In genomic region chr3:139534992-139535879, GRCh38 we compare ENCODE assay signal across 10 cellular contexts. TPM values are rescaled to one million over a fixed set of nuclear protein-coding genes. Genes with fewer than 3 reads are reported as not detected.
DNase-seq lines count a peak whose midpoint lies in the region; ATAC-seq and TF ChIP-seq lines count a peak whose summit lies in the region.
"Had no signal": no experiment of that assay in that cellular context is flagged by ENCODE, and none has a peak within 500 bp of the region (broad histone marks: within the 10 kb centered on the region; RNA-seq: fewer than 3 reads in every experiment).

No MANE protein-coding gene starts in this region.

- H3K4me1 Mint-ChIP-seq in activated CD4-positive, alpha-beta T cell treated with anti-CD3 and anti-CD28 coated beads, Interleukin-2, amount 10 ng/mL, durations not matched to agents 24 days and 14 days = peaks cover 5% of the 10 kb centered on the region

- no peak overlapping the region for H4K8ac ChIP-seq in mesenchymal stem cell (ENCODE audit: low read length)

- H3K79me1 ChIP-seq in mesenchymal stem cell (replicated peaks; ENCODE audit: low read length, poor library complexity, severe bottlenecking) = no peaks in the 10 kb centered on the region

- no peak overlapping the region for H2BK12ac ChIP-seq in mesenchymal stem cell (ENCODE audit: low read length in 2 of 2)

- no peak overlapping the region for H3K4me3 Mint-ChIP-seq in activated CD4-positive, alpha-beta T cell treated with anti-CD3 and anti-CD28 coated beads, Interleukin-2, amount 10 ng/mL, durations not matched to agents 24 days and 14 days

- no peak overlapping the region for H2AFZ ChIP-seq in mesenchymal stem cell (ENCODE audit: low read depth, low read length)

- H3K9me3 ChIP-seq in mesenchymal stem cell (ENCODE audit: control insufficient read depth, low read length) (no peaks in the 10 kb centered on the region), uterus (no peaks in the 10 kb centered on the region)

- no peak overlapping the region for H3K27ac ChIP-seq in mesenchymal stem cell (ENCODE audit: low read length, poor library complexity, severe bottlenecking)
- H3K27ac ChIP-seq in uterus = peak overlapping the region; percentile 91 to 92
- H3K27ac ChIP-seq: 22Rv1 had no signal

- intact Hi-C loops in uterus (cut with DNase I; ENCODE audit: low total_unique reads) = no loop called here
- intact Hi-C loops in activated CD4-positive, alpha-beta T cell treated with anti-CD3 and anti-CD28 coated beads, Interleukin-2, amount 10 ng/mL, durations not matched to agents 24 days and 14 days (cut with micrococcal nuclease) = no loop called here

- H3K9ac ChIP-seq in mesenchymal stem cell (ENCODE audit: low read length) = no peak overlapping the region

- H3K36me3 Mint-ChIP-seq in activated CD4-positive, alpha-beta T cell treated with anti-CD3 and anti-CD28 coated beads, Interleukin-2, amount 10 ng/mL, durations not matched to agents 24 days and 14 days (ENCODE audit: low read depth) = no peaks in the 10 kb centered on the region

- ATAC-seq in GM18498 (IDR thresholded peaks at IDR 0.05; ENCODE audit: unreplicated experiment) = no peak

- DNase-seq in NCI-H1417 (lab: John Stamatoyannopoulos, UW) (peak in 2 of 3 experiments; percentile 43 to 58), NCI-H1417 treated with DMSO at 0.1 percent for 48 hours (lab: John Stamatoyannopoulos, UW) (no peak), dermis microvascular lymphatic vessel endothelial cell (ENCODE audit: low read depth in 2 of 2) (peak; percentile 70 to 80), mesenchymal stem cell (peak; percentile 19), uterus (peak; percentile 83), Kasumi-1 (lab: John Stamatoyannopoulos, UW) (no peak)
- no peak for DNase-seq in activated CD4-positive, alpha-beta T cell treated with anti-CD3 and anti-CD28 coated beads, Interleukin-2, amount 10 ng/mL, durations not matched to agents 24 days and 14 days

- H2BK15ac ChIP-seq in mesenchymal stem cell (ENCODE audit: low read depth, poor library complexity, severe bottlenecking) = no peak overlapping the region

- no peak overlapping the region for H3K4ac ChIP-seq in mesenchymal stem cell (ENCODE audit: low read depth in 1 of 2, low read length in 2 of 2)

- no peak overlapping the region for H3K18ac ChIP-seq in mesenchymal stem cell (ENCODE audit: low read depth in 1 of 2, low read length in 2 of 2)

- H3K27me3 Mint-ChIP-seq in activated CD4-positive, alpha-beta T cell treated with anti-CD3 and anti-CD28 coated beads, Interleukin-2, amount 10 ng/mL, durations not matched to agents 24 days and 14 days = peaks cover 25% of the 10 kb centered on the region

- H3K4me2 ChIP-seq in mesenchymal stem cell (ENCODE audit: low read length, poor library complexity, severe bottlenecking) = no peak overlapping the region

- no peak overlapping the region for H2BK120ac ChIP-seq in mesenchymal stem cell (ENCODE audit: low read depth, low read length)

- H2AK5ac ChIP-seq in mesenchymal stem cell (ENCODE audit: low read length, severe bottlenecking) = no peak overlapping the region

- no peak overlapping the region for H3K4me3 ChIP-seq in mesenchymal stem cell (ENCODE audit: insufficient read depth in 1 of 2, low read depth in 1 of 2, low read length in 2 of 2)
- H3K4me3 ChIP-seq in uterus = no peak overlapping the region

- H3K4me1 ChIP-seq in mesenchymal stem cell (ENCODE audit: control insufficient read depth, insufficient read depth, low read depth, low read length) (peaks cover 14% of the 10 kb centered on the region), uterus (peaks cover 12 to 24% of the 10 kb centered on the region in 2 donors)

- no peak overlapping the region for H3K23ac ChIP-seq in mesenchymal stem cell (ENCODE audit: low read length in 2 of 2)

- H3K36me3 ChIP-seq in mesenchymal stem cell (ENCODE audit: control insufficient read depth in 1 of 2, insufficient read depth in 2 of 2, low read depth in 1 of 2, low read length in 2 of 2) (no peaks in the 10 kb centered on the region), uterus (no peaks in the 10 kb centered on the region)

- 55% methylated on average over 10 of the region's 12 CpGs for WGBS in mesenchymal stem cell

- H3K14ac ChIP-seq in mesenchymal stem cell (ENCODE audit: low read length in 2 of 2) = no peak overlapping the region

- no peak overlapping the region for H3K27ac Mint-ChIP-seq in activated CD4-positive, alpha-beta T cell treated with anti-CD3 and anti-CD28 coated beads, Interleukin-2, amount 10 ng/mL, durations not matched to agents 24 days and 14 days

- peaks cover 13 to 21% of the 10 kb centered on the region in 2 experiments for H3K27me3 ChIP-seq in mesenchymal stem cell (ENCODE audit: control insufficient read depth in 1 of 2, insufficient read depth in 1 of 2, low read length in 2 of 2)
- no peaks in the 10 kb centered on the region for H3K27me3 ChIP-seq in uterus

- TF ChIP-seq CTCF in uterus (IDR thresholded peaks at IDR 0.05) = no peak

- TF ChIP-seq POLR2A in uterus (IDR thresholded peaks at IDR 0.05) = no peak

- no peak overlapping the region for H2BK5ac ChIP-seq in mesenchymal stem cell (ENCODE audit: low read depth, low read length, poor library complexity, severe bottlenecking)

- H3K9me3 Mint-ChIP-seq in activated CD4-positive, alpha-beta T cell treated with anti-CD3 and anti-CD28 coated beads, Interleukin-2, amount 10 ng/mL, durations not matched to agents 24 days and 14 days = no peaks in the 10 kb centered on the region

- H4K91ac ChIP-seq in mesenchymal stem cell (ENCODE audit: low read length) = no peak overlapping the region

RNA-seq across cellular contexts. Expression of gene RBP1, which starts 4.3 kb away (rescaled TPM):
- total RNA-seq in dermis microvascular lymphatic vessel endothelial cell (41.8 and 262 TPM in 2 replicates), uterus (100 to 1,000 TPM in 1 of 4 donors, 10 to 100 TPM in 3; 14.9 to 119 (median 37.0) TPM)
- 4.0 TPM for polyA plus RNA-seq in mesenchymal stem cell (2013, experiment 1 of 2)
- 4.3 TPM for polyA plus RNA-seq in mesenchymal stem cell (2013, experiment 2 of 2)
- total RNA-seq in activated CD4-positive, alpha-beta T cell treated with anti-CD3 and anti-CD28 coated beads, Interleukin-2, amount 10 ng/mL, durations not matched to agents 24 days and 14 days = not detected in 2 replicates

RNA-seq across cellular contexts. Expression of gene RBP2, which starts 58.9 kb away (rescaled TPM):
- total RNA-seq in dermis microvascular lymphatic vessel endothelial cell (not detected in 2 replicates), uterus (not detected)
- polyA plus RNA-seq in mesenchymal stem cell (2013, experiment 1 of 2) = not detected
- polyA plus RNA-seq in mesenchymal stem cell (2013, experiment 2 of 2) = not detected
- total RNA-seq in activated CD4-positive, alpha-beta T cell treated with anti-CD3 and anti-CD28 coated beads, Interleukin-2, amount 10 ng/mL, durations not matched to agents 24 days and 14 days = not detected in 2 replicates
- total RNA-seq: subcutaneous adipose tissue had no signal

Comparison
In these comparisons a context has a peak if more than half of its experiments do, and no peak if none do; other contexts are left out.
1. DNase-seq: peak in NCI-H1417 (2 of 3), dermis microvascular lymphatic vessel endothelial cell (2 of 2), mesenchymal stem cell (single experiment) and uterus (2 of 2); none in NCI-H1417 treated with DMSO at 0.1 percent for 48 hours (single experiment), Kasumi-1 (0 of 2) and activated CD4-positive, alpha-beta T cell treated with anti-CD3 and anti-CD28 coated beads, Interleukin-2, amount 10 ng/mL, durations not matched to agents 24 days and 14 days (single experiment).
2. RNA of gene RBP1, which starts 4.3 kb away (total RNA-seq): 14.9 to 119 TPM in uterus and 41.8 to 262 TPM in dermis microvascular lymphatic vessel endothelial cell; not detected in activated CD4-positive, alpha-beta T cell treated with anti-CD3 and anti-CD28 coated beads, Interleukin-2, amount 10 ng/mL, durations not matched to agents 24 days and 14 days; every median in the first group is over 10 times any median in the second.